Comparison of ENCODE assay signal across 9 cellular contexts in the genomic region with DNA sequence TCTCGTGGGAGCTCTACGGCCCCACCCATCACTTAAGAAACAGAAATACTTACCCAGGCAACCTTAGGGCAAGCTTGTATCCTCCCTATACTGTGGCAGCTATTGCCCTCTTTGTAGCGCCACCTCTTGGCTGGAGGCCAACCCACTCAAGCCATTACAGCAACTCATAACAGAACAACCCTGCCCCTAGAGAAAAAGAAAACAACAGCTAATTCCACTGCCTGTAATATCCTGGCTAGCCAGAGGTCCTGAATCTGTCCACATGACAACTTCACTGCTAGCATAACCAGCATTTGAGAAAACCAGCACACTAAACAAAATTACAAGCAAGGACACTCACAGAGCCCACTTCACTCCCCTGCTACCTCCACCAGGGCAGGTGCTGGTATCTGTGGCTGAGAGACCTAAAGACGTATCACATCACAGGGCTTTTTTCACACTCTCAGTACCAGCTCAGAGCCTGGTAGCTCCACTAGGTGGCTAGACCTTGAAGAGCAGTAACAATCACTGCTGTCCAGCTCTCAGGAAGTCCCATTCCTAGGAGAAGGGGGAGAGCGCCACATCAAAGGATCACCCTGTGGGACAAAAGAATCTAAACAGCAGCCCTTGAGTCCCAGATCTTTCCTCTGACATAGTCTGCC. TPM values are rescaled to one million over a fixed set of nuclear protein-coding genes. Genes with fewer than 3 reads are reported as not detected.
A peak's percentile ranks its signal among the peaks of the same experiment; 100 is the strongest.
DNase-seq lines count a peak whose midpoint lies in the region; ATAC-seq and TF ChIP-seq lines count a peak whose summit lies in the region.
"Had no signal": no experiment of that assay in that cellular context is flagged by ENCODE, and none has a peak within 500 bp of the region (broad histone marks: within the 10 kb centered on the region; RNA-seq: fewer than 3 reads in every experiment).

No MANE protein-coding gene starts in this region.

- no peak overlapping the region for H3K14ac ChIP-seq in trophoblast cell (ENCODE audit: low read length)

- peaks cover 19% of the 10 kb centered on the region for H3K4me1 Mint-ChIP-seq in chondrocyte (ENCODE audit: low read depth)

- H3K9me3 ChIP-seq in MM.1S (replicated peaks; ENCODE audit: insufficient read depth, low read length) (no peaks in the 10 kb centered on the region), trophoblast cell (ENCODE audit: insufficient read depth, low read depth, low read length) (no peaks in the 10 kb centered on the region)

- no peak overlapping the region for H4K12ac ChIP-seq in trophoblast cell (ENCODE audit: low read depth, low read length)

- no peak overlapping the region for H3K18ac ChIP-seq in trophoblast cell (ENCODE audit: low read length)

- no peak overlapping the region for H3K4me3 Mint-ChIP-seq in chondrocyte (ENCODE audit: unreplicated experiment)

- no peak overlapping the region for H2BK120ac ChIP-seq in trophoblast cell (ENCODE audit: insufficient read depth, low read length, poor library complexity)

- no peak overlapping the region for H3K4me2 ChIP-seq in MM.1S (ENCODE audit: low read depth, low read length)
- no peak overlapping the region for H3K4me2 ChIP-seq in trophoblast cell (ENCODE audit: low read length)

- H3K9ac ChIP-seq in MM.1S (ENCODE audit: low read length) (no peak overlapping the region), trophoblast cell (ENCODE audit: low read length) (no peak overlapping the region)

- no peak overlapping the region for H2AFZ ChIP-seq in MM.1S (ENCODE audit: low read length)
- H2AFZ ChIP-seq in trophoblast cell (ENCODE audit: insufficient read depth, low read length, poor library complexity): no peak overlapping the region

- DNase-seq in NCI-H82 (lab: John Stamatoyannopoulos, UW): peak; percentile 19
- no peak for DNase-seq in NCI-H82 treated with DMSO at 0.1 percent for 48 hours (lab: John Stamatoyannopoulos, UW; ENCODE audit: unreplicated experiment)
- no peak for DNase-seq in MM.1S
- DNase-seq in chondrocyte (ENCODE audit: low spot score): no peak
- DNase-seq in trophoblast cell: peak; percentile 11 to 34
- DNase-seq in NCI-H2196 treated with DMSO at 0.1 percent for 48 hours (lab: John Stamatoyannopoulos, UW; ENCODE audit: unreplicated experiment): no peak
- DNase-seq in NCI-H146 (lab: John Stamatoyannopoulos, UW): no peak

- H3K4me3 ChIP-seq in MM.1S (ENCODE audit: low read length) (no peak overlapping the region), trophoblast cell (ENCODE audit: low read depth, low read length) (no peak overlapping the region)

- no peak overlapping the region for H2BK5ac ChIP-seq in trophoblast cell (ENCODE audit: low read depth, low read length, poor library complexity)

- no peaks in the 10 kb centered on the region for H3K9me2 ChIP-seq in MM.1S (replicated peaks; ENCODE audit: insufficient read depth, low read length)

- no peak for ATAC-seq in GM18858 (IDR thresholded peaks at IDR 0.05; ENCODE audit: unreplicated experiment)

- no peak overlapping the region for H2BK12ac ChIP-seq in trophoblast cell (ENCODE audit: low read length)

- peak overlapping the region; percentile 27 for H3K27ac Mint-ChIP-seq in chondrocyte (ENCODE audit: unreplicated experiment)

- no peak overlapping the region for H4K91ac ChIP-seq in trophoblast cell (ENCODE audit: low read depth, low read length)

- H3K79me2 ChIP-seq in MM.1S (ENCODE audit: low read length) (no peaks in the 10 kb centered on the region), trophoblast cell (ENCODE audit: control insufficient read depth, insufficient read depth, low read length, poor library complexity) (no peaks in the 10 kb centered on the region)

- H3K9me3 Mint-ChIP-seq in chondrocyte (ENCODE audit: low read depth): peaks cover 17% of the 10 kb centered on the region

- H4K20me1 ChIP-seq in MM.1S (ENCODE audit: insufficient read depth, low read length): no peaks in the 10 kb centered on the region

- H3K4me1 ChIP-seq in MM.1S (ENCODE audit: low read length): no peaks in the 10 kb centered on the region
- H3K4me1 ChIP-seq in trophoblast cell (ENCODE audit: control insufficient read depth in 1 of 2, insufficient read depth in 2 of 2, low read length in 2 of 2): no peaks in the 10 kb centered on the region

- H3K79me1 ChIP-seq in trophoblast cell (ENCODE audit: low read length): no peaks in the 10 kb centered on the region

- H3K36me3 Mint-ChIP-seq in chondrocyte (ENCODE audit: low read depth): no peaks in the 10 kb centered on the region

- H3K4ac ChIP-seq in trophoblast cell (ENCODE audit: low read depth, low read length): no peak overlapping the region

- no peak overlapping the region for H3K27ac ChIP-seq in MM.1S (ENCODE audit: low read length)
- no peak overlapping the region for H3K27ac ChIP-seq in trophoblast cell (ENCODE audit: low read depth, low read length)
- H3K27ac ChIP-seq: C4-2B had no signal

- H4K8ac ChIP-seq in trophoblast cell (ENCODE audit: low read depth, low read length): no peak overlapping the region

- no peak overlapping the region for H2AK5ac ChIP-seq in trophoblast cell (ENCODE audit: low read length)

- no peaks in the 10 kb centered on the region for H3F3A ChIP-seq in MM.1S (ENCODE audit: insufficient read depth, low read length)

- peaks cover 33% of the 10 kb centered on the region for H3K27me3 Mint-ChIP-seq in chondrocyte (ENCODE audit: low read depth)

- WGBS in trophoblast cell (ENCODE audit: extremely low coverage, insufficient coverage, insufficient read length): no CpG with 5 or more reads among the region's 5 CpGs

- H3K23ac ChIP-seq in trophoblast cell (ENCODE audit: low read length): no peak overlapping the region

- H3K27me3 ChIP-seq in MM.1S (replicated peaks; ENCODE audit: insufficient read depth, low read length): no peaks in the 10 kb centered on the region
- no peaks in the 10 kb centered on the region for H3K27me3 ChIP-seq in trophoblast cell (ENCODE audit: insufficient read depth, low read length)

- no peaks in the 10 kb centered on the region for H3K36me3 ChIP-seq in MM.1S (replicated peaks; ENCODE audit: insufficient read depth, low read length)
- no peaks in the 10 kb centered on the region for H3K36me3 ChIP-seq in trophoblast cell (ENCODE audit: control insufficient read depth in 1 of 2, insufficient read depth in 2 of 2, low read length in 2 of 2)

- TF ChIP-seq CTCF in MM.1S (IDR thresholded peaks at IDR 0.05; ENCODE audit: low read length): peak; percentile 19
- TF ChIP-seq CTCF in chondrocyte (IDR thresholded peaks at IDR 0.05): peak; percentile 62

RNA-seq across cellular contexts. Expression of a gene that starts 14.5 kb away (rescaled TPM):
- 1.2 to 2.6 TPM (median 2.1 TPM) in 3 replicates for total RNA-seq in chondrocyte
- 0.76 and 1.1 TPM in 2 replicates for polyA plus RNA-seq in trophoblast cell (2013)

RNA-seq across cellular contexts. Expression of a gene that starts 49.7 kb away (rescaled TPM):
- total RNA-seq in chondrocyte: not detected in 3 replicates
- 0.37 and 0.46 TPM in 2 replicates for polyA plus RNA-seq in trophoblast cell (2013)

Comparison
In these comparisons a context has a peak if more than half of its experiments do, and no peak if none do; other contexts are left out.
1. DNase-seq: peak in NCI-H82 (single experiment) and trophoblast cell (2 of 2); none in NCI-H82 treated with DMSO at 0.1 percent for 48 hours (single experiment), MM.1S (single experiment), chondrocyte (single experiment), NCI-H2196 treated with DMSO at 0.1 percent for 48 hours (single experiment) and NCI-H146 (single experiment).